ENCODE assay signal across 24 cellular contexts in the genomic region with DNA sequence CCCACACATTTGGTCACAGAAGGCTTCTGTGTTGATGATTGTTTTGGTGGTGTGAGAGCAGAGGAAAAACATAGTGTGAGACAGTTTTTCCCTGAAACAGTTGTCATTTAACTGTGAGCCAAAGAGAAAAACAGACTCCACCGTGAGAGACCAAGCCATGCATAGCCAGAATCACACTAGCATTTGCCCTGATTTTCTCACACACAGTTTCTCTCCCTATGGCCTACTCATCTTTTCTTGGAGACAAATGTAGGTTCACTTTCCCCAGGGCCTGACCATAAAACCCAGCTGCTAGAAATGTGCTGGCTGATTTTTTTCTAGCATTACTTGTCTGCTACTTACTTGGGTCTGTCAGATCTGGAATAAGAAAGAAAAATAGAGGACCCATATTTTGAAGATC.
"Had no signal": no experiment of that assay in that cellular context is flagged by ENCODE, and none has a peak within 500 bp of the region (broad histone marks: within the 10 kb centered on the region; RNA-seq: fewer than 3 reads in every experiment).

No MANE protein-coding gene starts in this region.

- DNase-seq: activated B cell treated with CpG ODN at 0.5 μM for 24 hours; activated CD4-positive, alpha-beta T cell treated with anti-CD3 and anti-CD28 coated beads for 36 hours; activated CD4-positive, alpha-beta T cell treated with anti-CD3 and anti-CD28 coated beads, Interleukin-2, amount 50 U/mL, for 4 hours; activated CD8-positive, alpha-beta memory T cell treated with anti-CD3 and anti-CD28 coated beads for 24 hours; activated CD8-positive, alpha-beta memory T cell treated with anti-CD3 and anti-CD28 coated beads, Interleukin-2, amount 50 U/mL, for 4 hours; activated T-cell treated with anti-CD3 and anti-CD28 coated beads, Interleukin-2, amount 50 U/mL, for 24 hours; adrenal gland; erythroblast; foreskin melanocyte; glutamatergic neuron; hypothalamus; left cardiac atrium; mucosa of descending colon; naive B cell; occipital lobe; posterior cingulate gyrus; stimulated activated CD4-positive, alpha-beta T cell treated with anti-CD3 and anti-CD28 coated beads, Interleukin-1b, Interleukin-23, amount 100 ng/mL, for 48 hours; T-helper 17 cell; testis; upper lobe of right lung had no signal

- H3K9me3 ChIP-seq: adrenal gland, ascending aorta, mucosa of descending colon, testis, upper lobe of right lung had no signal

- H3K27me3 ChIP-seq: adrenal gland, ascending aorta, testis, upper lobe of right lung had no signal

- H3K36me3 ChIP-seq: adrenal gland, ascending aorta, upper lobe of right lung had no signal

- H3K4me3 ChIP-seq: adrenal gland, ascending aorta, mucosa of descending colon, testis, upper lobe of right lung had no signal

- ATAC-seq: activated CD4-positive, alpha-beta T cell treated with anti-CD3 and anti-CD28 coated beads for 36 hours; activated naive CD4-positive, alpha-beta T cell treated with anti-CD3 and anti-CD28 coated beads, Interleukin-2, amount 50 U/mL, for 72 hours; activated T-helper 17 cell treated with anti-CD3 and anti-CD28 coated beads, Interleukin-2, amount 50 U/mL, for 72 hours; left cardiac atrium; mucosa of descending colon; stimulated activated memory B cell treated with anti-CD40 and anti-IgM and Interleukin-4, amounts not matched to agents 10 μg/mL and 1 μg/mL and 100 μg/mL, for 72 hours; T-helper 17 cell; upper lobe of right lung had no signal

- H3K27ac ChIP-seq: adrenal gland, ascending aorta, testis, upper lobe of right lung had no signal

- H3K4me1 ChIP-seq: adrenal gland, ascending aorta, testis, upper lobe of right lung had no signal
